In genomic region chr16:22375117-22375962, GRCh38 we compare ENCODE assay signal across 7 cellular contexts. TPM values are rescaled to one million over a fixed set of nuclear protein-coding genes. Genes with fewer than 3 reads are reported as not detected.
DNase-seq lines count a peak whose midpoint lies in the region; ATAC-seq and TF ChIP-seq lines count a peak whose summit lies in the region.

No MANE protein-coding gene starts in this region.

- H3K14ac ChIP-seq in trophoblast cell (ENCODE audit: low read length) = peak overlapping the region; percentile 95

- DNase-seq in HEK293T (ENCODE audit: extremely low spot score) (no peak), SK-MEL-5 (ENCODE audit: low read depth, low spot score) (peak; percentile 4), esophagus muscularis mucosa (ENCODE audit: extremely low spot score) (no peak), trophoblast cell (peak in 1 of 2 donors; percentile 32), NCI-H2029 (lab: John Stamatoyannopoulos, UW) (no peak)
- DNase-seq in activated CD4-positive, alpha-beta T cell treated with anti-CD3 and anti-CD28 coated beads for 4 hours = no peak

- H4K91ac ChIP-seq in trophoblast cell (ENCODE audit: low read depth, low read length) = peak overlapping the region; percentile 85

- no peak for TF ChIP-seq CTCF in esophagus muscularis mucosa (IDR thresholded peaks at IDR 0.05)

- H3K4me2 ChIP-seq in trophoblast cell (ENCODE audit: low read length) = peak overlapping the region; percentile 89

- peaks cover 13% of the 10 kb centered on the region for H3K79me2 ChIP-seq in trophoblast cell (ENCODE audit: control insufficient read depth, insufficient read depth, low read length, poor library complexity)

- H3K4ac ChIP-seq in trophoblast cell (ENCODE audit: low read depth, low read length) = peak overlapping the region; percentile 19

- intact Hi-C loops in esophagus muscularis mucosa (cut with DNase I) = loop anchor here (10.0 kb wide), 1 partner anchor 171 kb away; the partner anchor contains the start of gene EEF2K

- H2AFZ ChIP-seq in trophoblast cell (ENCODE audit: insufficient read depth, low read length, poor library complexity) = peak overlapping the region; percentile 96

- H3K36me3 ChIP-seq in esophagus muscularis mucosa (no peaks in the 10 kb centered on the region), trophoblast cell (ENCODE audit: control insufficient read depth in 1 of 2, insufficient read depth in 2 of 2, low read length in 2 of 2) (peaks cover 0 to 2% of the 10 kb centered on the region in 2 experiments)

- no peak for ATAC-seq in GM19452 (IDR thresholded peaks at IDR 0.05; ENCODE audit: unreplicated experiment)

- H2AK5ac ChIP-seq in trophoblast cell (ENCODE audit: low read length) = no peak overlapping the region

- H3K18ac ChIP-seq in trophoblast cell (ENCODE audit: low read length) = peak overlapping the region; percentile 81

- TF ChIP-seq POLR2A in esophagus muscularis mucosa (IDR thresholded peaks at IDR 0.05; ENCODE audit: low read depth) = no peak

- 45% methylated on average over 23 of the region's 28 CpGs for WGBS in esophagus muscularis mucosa
- no CpG with 5 or more reads among the region's 28 CpGs for WGBS in trophoblast cell (ENCODE audit: extremely low coverage, insufficient coverage, insufficient read length)

- H3K4me1 ChIP-seq in esophagus muscularis mucosa (peaks cover 23 to 41% (median 38%) of the 10 kb centered on the region in 4 donors), trophoblast cell (ENCODE audit: control insufficient read depth in 1 of 2, insufficient read depth in 2 of 2, low read length in 2 of 2) (peaks cover 2 to 15% of the 10 kb centered on the region in 2 experiments)

- no peak for TF ChIP-seq EP300 in esophagus muscularis mucosa (IDR thresholded peaks at IDR 0.05)

- peak overlapping the region; percentile 92 for H4K8ac ChIP-seq in trophoblast cell (ENCODE audit: low read depth, low read length)

- peaks cover 14% of the 10 kb centered on the region for H3K79me1 ChIP-seq in trophoblast cell (ENCODE audit: low read length)

- no peak overlapping the region for H2BK12ac ChIP-seq in trophoblast cell (ENCODE audit: low read length)

- CTCF ChIA-PET in HEK293T (lab: Yijun Ruan, JAX) = interaction anchor here (0.7 kb wide), 1 partner anchor 463 kb away, joined by 4 read pairs; no protein-coding TSS in a partner anchor

- in situ Hi-C loops in SK-MEL-5 (cut with HindIII; ENCODE audit: low pct_unique_long_range_greater_than_20kb, low sequenced_read_pairs) = no loop called here

- no peaks in the 10 kb centered on the region for H3K27me3 ChIP-seq in esophagus muscularis mucosa
- H3K27me3 ChIP-seq in trophoblast cell (ENCODE audit: insufficient read depth, low read length) = no peaks in the 10 kb centered on the region

- POLR2A ChIA-PET in HEK293T (lab: Yijun Ruan, JAX) = interaction anchor here (1.1 kb wide), 1 partner anchor 20 kb away, joined by 4 read pairs; no protein-coding TSS in a partner anchor

- no peak overlapping the region for H3K23ac ChIP-seq in trophoblast cell (ENCODE audit: low read length)

- no peaks in the 10 kb centered on the region for H3K9me3 ChIP-seq in esophagus muscularis mucosa
- H3K9me3 ChIP-seq in trophoblast cell (ENCODE audit: insufficient read depth, low read depth, low read length) = no peaks in the 10 kb centered on the region

- peak overlapping the region; percentile 89 for H2BK120ac ChIP-seq in trophoblast cell (ENCODE audit: insufficient read depth, low read length, poor library complexity)

- no peak overlapping the region for H2BK5ac ChIP-seq in trophoblast cell (ENCODE audit: low read depth, low read length, poor library complexity)

- H4K12ac ChIP-seq in trophoblast cell (ENCODE audit: low read depth, low read length) = peak overlapping the region; percentile 91

- H3K4me3 ChIP-seq in esophagus muscularis mucosa (peak overlapping the region; percentile 74 to 99 (median 92)), trophoblast cell (ENCODE audit: low read depth, low read length) (peak overlapping the region; percentile 92)

- peak overlapping the region; percentile 93 to 98 (median 95) for H3K27ac ChIP-seq in esophagus muscularis mucosa (replicated peaks in 1 of 4)
- peak overlapping the region; percentile 60 for H3K27ac ChIP-seq in trophoblast cell (ENCODE audit: low read depth, low read length)

- H3K9ac ChIP-seq in trophoblast cell (ENCODE audit: low read length) = peak overlapping the region; percentile 95

TF ChIP-seq in HEK293T, 16 proteins besides CTCF, POLR2A, EP300 and RAD21:
- TF ChIP-seq L3MBTL2 (conservative IDR thresholded peaks at IDR 0.05) (peak; percentile 22; the same call in 1 of the 2 replicates), LEF1 (IDR thresholded peaks at IDR 0.05; ENCODE audit: borderline replicate concordance) (no peak)

RNA-seq across cellular contexts. Expression of gene CDR2, which starts 0.9 kb away (rescaled TPM):
- 13.7 and 14.5 TPM in 2 replicates for total RNA-seq in SK-MEL-5 (2014; rRNA removed; shearing (Covaris generic))
- polyA plus RNA-seq in SK-MEL-5 (2015; cell fraction: cytosol; rRNA removed) = 15.0 and 19.7 TPM in 2 replicates
- polyA plus RNA-seq in SK-MEL-5 (2015; cell fraction: nucleus; rRNA removed) = 12.6 and 17.0 TPM in 2 replicates
- total RNA-seq in esophagus muscularis mucosa = 10 to 100 TPM; 37.0 to 54.0 (median 39.5) TPM
- 28.9 and 29.8 TPM in 2 replicates for polyA plus RNA-seq in trophoblast cell (2013)
